ENCODE assay signal across 9 cellular contexts in the genomic region with DNA sequence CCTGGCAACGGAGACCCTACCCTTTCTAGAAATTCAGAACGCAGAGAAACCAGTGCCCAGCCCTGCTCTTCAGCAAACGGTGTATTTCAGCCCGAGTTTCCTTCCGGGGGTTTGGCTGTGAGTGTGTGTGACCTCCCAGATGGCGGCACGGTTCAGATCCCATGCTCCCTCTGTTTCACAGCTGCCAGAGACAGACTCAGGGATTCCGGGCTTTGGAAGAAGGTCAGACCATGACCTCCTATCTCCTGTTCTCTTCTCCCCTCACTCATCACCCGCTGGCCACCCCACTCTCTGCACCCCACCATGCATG.
DNase-seq lines count a peak whose midpoint lies in the region; ATAC-seq and TF ChIP-seq lines count a peak whose summit lies in the region.
"Had no signal": no experiment of that assay in that cellular context is flagged by ENCODE, and none has a peak within 500 bp of the region (broad histone marks: within the 10 kb centered on the region; RNA-seq: fewer than 3 reads in every experiment).

No MANE protein-coding gene starts in this region.

- no peaks in the 10 kb centered on the region for H4K20me1 ChIP-seq in hepatocyte (ENCODE audit: insufficient read depth, poor library complexity, severe bottlenecking)

- POLR2A ChIA-PET in WTC11 (lab: Charles Lee) (no interaction called here), Caco-2 (lab: Charles Lee) (no interaction called here)

- H3K9me2 ChIP-seq in hepatocyte (replicated peaks; ENCODE audit: insufficient read depth) = no peaks in the 10 kb centered on the region

- H3K36me3 Mint-ChIP-seq in WTC11 (no peaks in the 10 kb centered on the region), Caco-2 (ENCODE audit: insufficient read depth, unreplicated experiment) (no peaks in the 10 kb centered on the region)

- H3K4me1 Mint-ChIP-seq in WTC11 = peaks cover 9% of the 10 kb centered on the region
- H3K4me1 Mint-ChIP-seq in Caco-2 (ENCODE audit: low read depth, unreplicated experiment) = no peaks in the 10 kb centered on the region

- BruUV-seq in Caco-2 (replicated peaks; lab: Mats Ljungman, UMichigan) = no TSS peak

- H2AFZ ChIP-seq in hepatocyte (peak overlapping the region; percentile 95), trophoblast cell (ENCODE audit: insufficient read depth, low read length, poor library complexity) (no peak overlapping the region)

- CTCF ChIA-PET in WTC11 (lab: Charles Lee) = interaction anchor here (1.5 to 1.8 kb wide), 3 partner anchors 15 to 152 kb away, joined by 3 to 6 read pairs (median 4); no protein-coding TSS in a partner anchor
- CTCF ChIA-PET in Caco-2 (lab: Charles Lee) = no interaction called here

- no peak overlapping the region for H2BK12ac ChIP-seq in trophoblast cell (ENCODE audit: low read length)

- H3K4me1 ChIP-seq in BE2C (no peaks in the 10 kb centered on the region), hepatocyte (ENCODE audit: insufficient read depth) (peaks cover 5% of the 10 kb centered on the region), trophoblast cell (ENCODE audit: control insufficient read depth in 1 of 2, insufficient read depth in 2 of 2, low read length in 2 of 2) (peaks cover 2 to 4% of the 10 kb centered on the region in 2 experiments), Caco-2 (no peaks in the 10 kb centered on the region; the same call in 1 of the 2 replicates)

- H3K36me3 ChIP-seq in BE2C (no peaks in the 10 kb centered on the region), hepatocyte (replicated peaks; ENCODE audit: insufficient read depth, low read depth) (no peaks in the 10 kb centered on the region), trophoblast cell (ENCODE audit: control insufficient read depth in 1 of 2, insufficient read depth in 2 of 2, low read length in 2 of 2) (no peaks in the 10 kb centered on the region), Caco-2 (ENCODE audit: control insufficient read depth, insufficient read depth, low read length) (no peaks in the 10 kb centered on the region)

- H3K4me3 ChIP-seq in BE2C (ENCODE audit: low read depth, low read length) = peak overlapping the region; percentile 49
- peak overlapping the region; percentile 98 for H3K4me3 ChIP-seq in hepatocyte
- no peak overlapping the region for H3K4me3 ChIP-seq in trophoblast cell (ENCODE audit: low read depth, low read length)
- no peak overlapping the region for H3K4me3 ChIP-seq in Caco-2 (ENCODE audit: low read depth, low read length)

- H3K9me3 ChIP-seq in BE2C (no peaks in the 10 kb centered on the region), hepatocyte (ENCODE audit: low read depth) (no peaks in the 10 kb centered on the region), trophoblast cell (ENCODE audit: insufficient read depth, low read depth, low read length) (peaks cover 2% of the 10 kb centered on the region), Caco-2 (no peaks in the 10 kb centered on the region)

- H3K27ac Mint-ChIP-seq in WTC11 = no peak overlapping the region
- no peak overlapping the region for H3K27ac Mint-ChIP-seq in Caco-2 (ENCODE audit: unreplicated experiment)

- intact Hi-C loops in Caco-2 (cut with micrococcal nuclease; ENCODE audit: unreplicated experiment) = no loop called here

- no peak overlapping the region for H3K9ac ChIP-seq in trophoblast cell (ENCODE audit: low read length)

- no peak overlapping the region for H3K23ac ChIP-seq in trophoblast cell (ENCODE audit: low read length)

- 21% methylated on average over 7 of the region's 9 CpGs for WGBS in hepatocyte (ENCODE audit: low lambda C conversion rate, missing lambda C conversion rate)
- no CpG with 5 or more reads among the region's 9 CpGs for WGBS in trophoblast cell (ENCODE audit: extremely low coverage, insufficient coverage, insufficient read length)

- H2AK5ac ChIP-seq in trophoblast cell (ENCODE audit: low read length) = no peak overlapping the region

- H4K12ac ChIP-seq in trophoblast cell (ENCODE audit: low read depth, low read length) = no peak overlapping the region

- H3K4me3 Mint-ChIP-seq in WTC11 (peak overlapping the region; percentile 61), Caco-2 (ENCODE audit: unreplicated experiment) (no peak overlapping the region)

- H4K91ac ChIP-seq in trophoblast cell (ENCODE audit: low read depth, low read length) = no peak overlapping the region

- H3K79me1 ChIP-seq in trophoblast cell (ENCODE audit: low read length) = no peaks in the 10 kb centered on the region

- no peak overlapping the region for H4K8ac ChIP-seq in trophoblast cell (ENCODE audit: low read depth, low read length)

- H3K14ac ChIP-seq in trophoblast cell (ENCODE audit: low read length) = no peak overlapping the region

- TF ChIP-seq CTCF in BE2C (IDR thresholded peaks at IDR 0.05; ENCODE audit: low read depth, low read length) = no peak
- no peak for TF ChIP-seq CTCF in WTC11 (IDR thresholded peaks at IDR 0.05)
- no peak for TF ChIP-seq CTCF in hepatocyte (IDR thresholded peaks at IDR 0.05; ENCODE audit: poor library complexity)
- TF ChIP-seq CTCF in Caco-2 (IDR thresholded peaks at IDR 0.05; ENCODE audit: insufficient read depth in 1 of 2, low read depth in 1 of 2, low read length in 1 of 2, severe bottlenecking in 1 of 2, unreplicated experiment in 1 of 2) = no peak

- ATAC-seq in WTC11 = peak; percentile 10
- ATAC-seq in GM19395 (IDR thresholded peaks at IDR 0.05; ENCODE audit: unreplicated experiment) = no peak
- ATAC-seq in HG03097 (IDR thresholded peaks at IDR 0.05; ENCODE audit: low FRiP score, unreplicated experiment) = no peak

- H3K18ac ChIP-seq in trophoblast cell (ENCODE audit: low read length) = no peak overlapping the region

- H3K27ac ChIP-seq in hepatocyte (no peak overlapping the region), trophoblast cell (ENCODE audit: low read depth, low read length) (no peak overlapping the region)

- H2BK120ac ChIP-seq in trophoblast cell (ENCODE audit: insufficient read depth, low read length, poor library complexity) = no peak overlapping the region

- no peak for DNase-seq in BE2C
- DNase-seq in WTC11 (ENCODE audit: low spot score) = no peak
- DNase-seq in hepatocyte (ENCODE audit: low spot score) = no peak
- no peak for DNase-seq in trophoblast cell
- no peak for DNase-seq in Caco-2
- DNase-seq in SKM-1 (lab: John Stamatoyannopoulos, UW; ENCODE audit: unreplicated experiment) = no peak
- DNase-seq: DND-41 had no signal

- H3K9me3 Mint-ChIP-seq in WTC11 (no peaks in the 10 kb centered on the region), Caco-2 (ENCODE audit: unreplicated experiment) (no peaks in the 10 kb centered on the region)

- peaks cover 64% of the 10 kb centered on the region for H3K27me3 Mint-ChIP-seq in WTC11 (ENCODE audit: low read depth)
- peaks cover 12% of the 10 kb centered on the region for H3K27me3 Mint-ChIP-seq in Caco-2 (ENCODE audit: insufficient read depth, unreplicated experiment)

- no peak overlapping the region for H2BK5ac ChIP-seq in trophoblast cell (ENCODE audit: low read depth, low read length, poor library complexity)

- H3K79me2 ChIP-seq in hepatocyte = no peaks in the 10 kb centered on the region
- H3K79me2 ChIP-seq in trophoblast cell (ENCODE audit: control insufficient read depth, insufficient read depth, low read length, poor library complexity) = no peaks in the 10 kb centered on the region

- H3K4me2 ChIP-seq in hepatocyte (peak overlapping the region; percentile 99), trophoblast cell (ENCODE audit: low read length) (peak overlapping the region; percentile 58)

- H3K4ac ChIP-seq in trophoblast cell (ENCODE audit: low read depth, low read length) = no peak overlapping the region

- H3K27me3 ChIP-seq in BE2C (no peaks in the 10 kb centered on the region), hepatocyte (peaks cover 53% of the 10 kb centered on the region), trophoblast cell (ENCODE audit: insufficient read depth, low read length) (peaks cover 32% of the 10 kb centered on the region), Caco-2 (replicated peaks; ENCODE audit: control insufficient read depth, insufficient read depth, low read length) (peaks cover 2% of the 10 kb centered on the region)

TF ChIP-seq in WTC11, 78 proteins besides CTCF, POLR2A, EP300 and RAD21:
- no peak for TF ChIP-seq ZNF671 (CRISPR knock-in tag; IDR thresholded peaks at IDR 0.05)
- TF ChIP-seq, protein P1, sequence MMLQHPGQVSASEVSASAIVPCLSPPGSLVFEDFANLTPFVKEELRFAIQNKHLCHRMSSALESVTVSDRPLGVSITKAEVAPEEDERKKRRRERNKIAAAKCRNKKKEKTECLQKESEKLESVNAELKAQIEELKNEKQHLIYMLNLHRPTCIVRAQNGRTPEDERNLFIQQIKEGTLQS (CRISPR knock-in tag; conservative IDR thresholded peaks at IDR 0.05) = no peak
- no peak for TF ChIP-seq ZNF121 (CRISPR knock-in tag; IDR thresholded peaks at IDR 0.05)
- TF ChIP-seq NR3C1 (CRISPR knock-in tag; conservative IDR thresholded peaks at IDR 0.05; ENCODE audit: low read depth) = no peak
- no peak for TF ChIP-seq RELA (CRISPR knock-in tag; IDR thresholded peaks at IDR 0.05; ENCODE audit: borderline replicate concordance)

Comparison
In these comparisons a context has a peak if more than half of its experiments do, and no peak if none do; other contexts are left out.
1. H3K4me3 ChIP-seq: peak in BE2C (single experiment) and hepatocyte (single experiment); none in trophoblast cell (single experiment) and Caco-2 (single experiment).